ENCODE assay signal across 1 cellular context in the genomic region with DNA sequence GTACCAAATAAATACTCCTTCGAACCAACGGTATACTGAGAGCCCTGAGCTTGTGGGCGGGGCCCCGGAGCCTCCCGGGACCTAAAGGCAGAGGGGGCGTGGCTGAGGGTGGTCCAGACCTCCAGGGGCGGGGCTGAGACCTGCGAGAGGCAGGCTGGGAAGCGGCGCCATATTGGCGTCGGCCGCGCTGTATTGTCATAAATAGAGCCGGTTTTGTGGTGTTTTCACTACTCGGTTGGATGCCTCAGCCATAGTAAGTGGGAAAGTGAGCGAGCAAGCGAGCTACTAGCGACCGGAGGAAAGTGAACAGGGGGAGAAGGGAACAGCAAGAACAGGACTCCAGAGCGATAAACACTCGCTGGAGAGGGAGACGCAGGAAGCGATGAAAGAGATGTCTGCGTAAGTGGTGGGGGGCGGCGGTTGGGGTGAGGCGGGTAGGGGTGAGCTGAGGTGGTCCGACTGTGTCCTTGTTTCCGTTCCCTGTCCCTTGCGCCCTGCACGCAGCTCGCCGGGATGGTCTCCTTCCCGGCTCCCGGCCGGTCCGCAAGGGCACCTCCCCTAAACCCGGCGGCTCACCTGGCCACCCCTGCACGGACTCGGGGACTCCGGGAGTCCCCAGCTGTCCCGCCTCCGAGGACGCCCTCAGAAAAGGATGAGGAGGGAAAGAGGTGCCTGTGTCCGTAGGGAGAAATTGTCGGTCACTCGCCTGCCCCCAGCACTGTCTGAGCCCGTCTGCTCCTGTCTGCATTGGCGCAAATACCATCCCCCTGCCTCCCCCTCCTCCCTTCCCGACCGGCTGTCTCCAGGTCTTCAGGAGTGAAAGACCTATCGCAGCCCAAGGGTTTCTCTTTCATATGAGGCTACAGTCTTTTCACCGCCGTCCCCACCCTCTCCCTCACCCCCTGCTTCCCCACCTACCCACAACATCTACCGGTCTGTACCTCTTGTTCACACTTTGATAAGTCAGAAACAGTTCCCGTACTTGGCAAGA.
A peak's percentile ranks its signal among the peaks of the same experiment; 100 is the strongest.
TF ChIP-seq lines count a peak whose summit lies in the region.

A gene (plus strand): TSS at position 172 of the 991 bp plus-strand sequence. CDS start 211 bp downstream, at position 383.

TF ChIP-seq in HepG2, 621 proteins besides CTCF, POLR2A, EP300 and RAD21 (continued from another document and continues in another):
- TF ChIP-seq, protein P1, sequence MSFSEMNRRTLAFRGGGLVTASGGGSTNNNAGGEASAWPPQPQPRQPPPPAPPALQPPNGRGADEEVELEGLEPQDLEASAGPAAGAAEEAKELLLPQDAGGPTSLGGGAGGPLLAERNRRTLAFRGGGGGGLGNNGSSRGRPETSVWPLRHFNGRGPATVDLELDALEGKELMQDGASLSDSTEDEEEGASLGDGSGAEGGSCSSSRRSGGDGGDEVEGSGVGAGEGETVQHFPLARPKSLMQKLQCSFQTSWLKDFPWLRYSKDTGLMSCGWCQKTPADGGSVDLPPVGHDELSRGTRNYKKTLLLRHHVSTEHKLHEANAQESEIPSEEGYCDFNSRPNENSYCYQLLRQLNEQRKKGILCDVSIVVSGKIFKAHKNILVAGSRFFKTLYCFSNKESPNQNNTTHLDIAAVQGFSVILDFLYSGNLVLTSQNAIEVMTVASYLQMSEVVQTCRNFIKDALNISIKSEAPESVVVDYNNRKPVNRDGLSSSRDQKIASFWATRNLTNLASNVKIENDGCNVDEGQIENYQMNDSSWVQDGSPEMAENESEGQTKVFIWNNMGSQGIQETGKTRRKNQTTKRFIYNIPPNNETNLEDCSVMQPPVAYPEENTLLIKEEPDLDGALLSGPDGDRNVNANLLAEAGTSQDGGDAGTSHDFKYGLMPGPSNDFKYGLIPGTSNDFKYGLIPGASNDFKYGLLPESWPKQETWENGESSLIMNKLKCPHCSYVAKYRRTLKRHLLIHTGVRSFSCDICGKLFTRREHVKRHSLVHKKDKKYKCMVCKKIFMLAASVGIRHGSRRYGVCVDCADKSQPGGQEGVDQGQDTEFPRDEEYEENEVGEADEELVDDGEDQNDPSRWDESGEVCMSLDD (CRISPR knock-in tag; IDR thresholded peaks at IDR 0.05; ENCODE audit: borderline replicate concordance), result no peak
- TF ChIP-seq RAD51 (IDR thresholded peaks at IDR 0.05; ENCODE audit: borderline replicate concordance), result no peak
- no peak for TF ChIP-seq NFIC (IDR thresholded peaks at IDR 0.05; ENCODE audit: low read length)
- peak; percentile 59 for TF ChIP-seq ZEB1 (IDR thresholded peaks at IDR 0.05; ENCODE audit: insufficient replicate concordance, low read depth)
- no peak for TF ChIP-seq NR2F2 (IDR thresholded peaks at IDR 0.05; ENCODE audit: borderline replicate concordance, low read depth)
- no peak for TF ChIP-seq ZBTB8A (CRISPR knock-in tag; IDR thresholded peaks at IDR 0.05; ENCODE audit: borderline replicate concordance, low read depth)
- TF ChIP-seq, protein P2, sequence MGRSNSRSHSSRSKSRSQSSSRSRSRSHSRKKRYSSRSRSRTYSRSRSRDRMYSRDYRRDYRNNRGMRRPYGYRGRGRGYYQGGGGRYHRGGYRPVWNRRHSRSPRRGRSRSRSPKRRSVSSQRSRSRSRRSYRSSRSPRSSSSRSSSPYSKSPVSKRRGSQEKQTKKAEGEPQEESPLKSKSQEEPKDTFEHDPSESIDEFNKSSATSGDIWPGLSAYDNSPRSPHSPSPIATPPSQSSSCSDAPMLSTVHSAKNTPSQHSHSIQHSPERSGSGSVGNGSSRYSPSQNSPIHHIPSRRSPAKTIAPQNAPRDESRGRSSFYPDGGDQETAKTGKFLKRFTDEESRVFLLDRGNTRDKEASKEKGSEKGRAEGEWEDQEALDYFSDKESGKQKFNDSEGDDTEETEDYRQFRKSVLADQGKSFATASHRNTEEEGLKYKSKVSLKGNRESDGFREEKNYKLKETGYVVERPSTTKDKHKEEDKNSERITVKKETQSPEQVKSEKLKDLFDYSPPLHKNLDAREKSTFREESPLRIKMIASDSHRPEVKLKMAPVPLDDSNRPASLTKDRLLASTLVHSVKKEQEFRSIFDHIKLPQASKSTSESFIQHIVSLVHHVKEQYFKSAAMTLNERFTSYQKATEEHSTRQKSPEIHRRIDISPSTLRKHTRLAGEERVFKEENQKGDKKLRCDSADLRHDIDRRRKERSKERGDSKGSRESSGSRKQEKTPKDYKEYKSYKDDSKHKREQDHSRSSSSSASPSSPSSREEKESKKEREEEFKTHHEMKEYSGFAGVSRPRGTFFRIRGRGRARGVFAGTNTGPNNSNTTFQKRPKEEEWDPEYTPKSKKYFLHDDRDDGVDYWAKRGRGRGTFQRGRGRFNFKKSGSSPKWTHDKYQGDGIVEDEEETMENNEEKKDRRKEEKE (IDR thresholded peaks at IDR 0.05), result no peak
- peak; percentile 94 for TF ChIP-seq ASH2L (IDR thresholded peaks at IDR 0.05; ENCODE audit: insufficient read length, low read depth, low read length)
- no peak for TF ChIP-seq SMARCC2 (IDR thresholded peaks at IDR 0.05)
- no peak for TF ChIP-seq SUZ12 (IDR thresholded peaks at IDR 0.05; ENCODE audit: low read depth, low read length)
- no peak for TF ChIP-seq KAT2B (IDR thresholded peaks at IDR 0.05; ENCODE audit: borderline replicate concordance, low read depth, low read length)
- TF ChIP-seq ZNF501 (CRISPR knock-in tag; IDR thresholded peaks at IDR 0.05), result peak; percentile 43; the same call in 1 of the 2 replicates
- TF ChIP-seq ZNF780A (CRISPR knock-in tag; IDR thresholded peaks at IDR 0.05), result 0 out of 2 replicates have a peak, but pooled peaks have one; percentile 57
- TF ChIP-seq TP53 (CRISPR knock-in tag; conservative IDR thresholded peaks at IDR 0.05), result 0 out of 2 replicates have a peak, but pooled peaks have one; percentile 11
- TF ChIP-seq, protein P3, sequence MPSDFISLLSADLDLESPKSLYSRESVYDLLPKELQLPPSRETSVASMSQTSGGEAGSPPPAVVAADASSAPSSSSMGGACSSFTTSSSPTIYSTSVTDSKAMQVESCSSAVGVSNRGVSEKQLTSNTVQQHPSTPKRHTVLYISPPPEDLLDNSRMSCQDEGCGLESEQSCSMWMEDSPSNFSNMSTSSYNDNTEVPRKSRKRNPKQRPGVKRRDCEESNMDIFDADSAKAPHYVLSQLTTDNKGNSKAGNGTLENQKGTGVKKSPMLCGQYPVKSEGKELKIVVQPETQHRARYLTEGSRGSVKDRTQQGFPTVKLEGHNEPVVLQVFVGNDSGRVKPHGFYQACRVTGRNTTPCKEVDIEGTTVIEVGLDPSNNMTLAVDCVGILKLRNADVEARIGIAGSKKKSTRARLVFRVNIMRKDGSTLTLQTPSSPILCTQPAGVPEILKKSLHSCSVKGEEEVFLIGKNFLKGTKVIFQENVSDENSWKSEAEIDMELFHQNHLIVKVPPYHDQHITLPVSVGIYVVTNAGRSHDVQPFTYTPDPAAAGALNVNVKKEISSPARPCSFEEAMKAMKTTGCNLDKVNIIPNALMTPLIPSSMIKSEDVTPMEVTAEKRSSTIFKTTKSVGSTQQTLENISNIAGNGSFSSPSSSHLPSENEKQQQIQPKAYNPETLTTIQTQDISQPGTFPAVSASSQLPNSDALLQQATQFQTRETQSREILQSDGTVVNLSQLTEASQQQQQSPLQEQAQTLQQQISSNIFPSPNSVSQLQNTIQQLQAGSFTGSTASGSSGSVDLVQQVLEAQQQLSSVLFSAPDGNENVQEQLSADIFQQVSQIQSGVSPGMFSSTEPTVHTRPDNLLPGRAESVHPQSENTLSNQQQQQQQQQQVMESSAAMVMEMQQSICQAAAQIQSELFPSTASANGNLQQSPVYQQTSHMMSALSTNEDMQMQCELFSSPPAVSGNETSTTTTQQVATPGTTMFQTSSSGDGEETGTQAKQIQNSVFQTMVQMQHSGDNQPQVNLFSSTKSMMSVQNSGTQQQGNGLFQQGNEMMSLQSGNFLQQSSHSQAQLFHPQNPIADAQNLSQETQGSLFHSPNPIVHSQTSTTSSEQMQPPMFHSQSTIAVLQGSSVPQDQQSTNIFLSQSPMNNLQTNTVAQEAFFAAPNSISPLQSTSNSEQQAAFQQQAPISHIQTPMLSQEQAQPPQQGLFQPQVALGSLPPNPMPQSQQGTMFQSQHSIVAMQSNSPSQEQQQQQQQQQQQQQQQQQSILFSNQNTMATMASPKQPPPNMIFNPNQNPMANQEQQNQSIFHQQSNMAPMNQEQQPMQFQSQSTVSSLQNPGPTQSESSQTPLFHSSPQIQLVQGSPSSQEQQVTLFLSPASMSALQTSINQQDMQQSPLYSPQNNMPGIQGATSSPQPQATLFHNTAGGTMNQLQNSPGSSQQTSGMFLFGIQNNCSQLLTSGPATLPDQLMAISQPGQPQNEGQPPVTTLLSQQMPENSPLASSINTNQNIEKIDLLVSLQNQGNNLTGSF (CRISPR knock-in tag; IDR thresholded peaks at IDR 0.05), result no peak
- no peak for TF ChIP-seq ZNF383 (CRISPR knock-in tag; IDR thresholded peaks at IDR 0.05; ENCODE audit: borderline replicate concordance)
- TF ChIP-seq ZNF253 (CRISPR knock-in tag; IDR thresholded peaks at IDR 0.05; ENCODE audit: borderline replicate concordance), result no peak
- TF ChIP-seq TBP (CRISPR knock-in tag; IDR thresholded peaks at IDR 0.05), result no peak
- TF ChIP-seq DNMT3B (CRISPR knock-in tag; conservative IDR thresholded peaks at IDR 0.05), result peak; percentile 52; the same call in 1 of the 2 replicates
- TF ChIP-seq, protein P4, sequence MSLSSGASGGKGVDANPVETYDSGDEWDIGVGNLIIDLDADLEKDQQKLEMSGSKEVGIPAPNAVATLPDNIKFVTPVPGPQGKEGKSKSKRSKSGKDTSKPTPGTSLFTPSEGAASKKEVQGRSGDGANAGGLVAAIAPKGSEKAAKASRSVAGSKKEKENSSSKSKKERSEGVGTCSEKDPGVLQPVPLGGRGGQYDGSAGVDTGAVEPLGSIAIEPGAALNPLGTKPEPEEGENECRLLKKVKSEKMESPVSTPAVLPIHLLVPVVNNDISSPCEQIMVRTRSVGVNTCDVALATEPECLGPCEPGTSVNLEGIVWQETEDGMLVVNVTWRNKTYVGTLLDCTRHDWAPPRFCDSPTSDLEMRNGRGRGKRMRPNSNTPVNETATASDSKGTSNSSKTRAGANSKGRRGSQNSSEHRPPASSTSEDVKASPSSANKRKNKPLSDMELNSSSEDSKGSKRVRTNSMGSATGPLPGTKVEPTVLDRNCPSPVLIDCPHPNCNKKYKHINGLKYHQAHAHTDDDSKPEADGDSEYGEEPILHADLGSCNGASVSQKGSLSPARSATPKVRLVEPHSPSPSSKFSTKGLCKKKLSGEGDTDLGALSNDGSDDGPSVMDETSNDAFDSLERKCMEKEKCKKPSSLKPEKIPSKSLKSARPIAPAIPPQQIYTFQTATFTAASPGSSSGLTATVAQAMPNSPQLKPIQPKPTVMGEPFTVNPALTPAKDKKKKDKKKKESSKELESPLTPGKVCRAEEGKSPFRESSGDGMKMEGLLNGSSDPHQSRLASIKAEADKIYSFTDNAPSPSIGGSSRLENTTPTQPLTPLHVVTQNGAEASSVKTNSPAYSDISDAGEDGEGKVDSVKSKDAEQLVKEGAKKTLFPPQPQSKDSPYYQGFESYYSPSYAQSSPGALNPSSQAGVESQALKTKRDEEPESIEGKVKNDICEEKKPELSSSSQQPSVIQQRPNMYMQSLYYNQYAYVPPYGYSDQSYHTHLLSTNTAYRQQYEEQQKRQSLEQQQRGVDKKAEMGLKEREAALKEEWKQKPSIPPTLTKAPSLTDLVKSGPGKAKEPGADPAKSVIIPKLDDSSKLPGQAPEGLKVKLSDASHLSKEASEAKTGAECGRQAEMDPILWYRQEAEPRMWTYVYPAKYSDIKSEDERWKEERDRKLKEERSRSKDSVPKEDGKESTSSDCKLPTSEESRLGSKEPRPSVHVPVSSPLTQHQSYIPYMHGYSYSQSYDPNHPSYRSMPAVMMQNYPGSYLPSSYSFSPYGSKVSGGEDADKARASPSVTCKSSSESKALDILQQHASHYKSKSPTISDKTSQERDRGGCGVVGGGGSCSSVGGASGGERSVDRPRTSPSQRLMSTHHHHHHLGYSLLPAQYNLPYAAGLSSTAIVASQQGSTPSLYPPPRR (CRISPR knock-in tag; IDR thresholded peaks at IDR 0.05; ENCODE audit: borderline replicate concordance), result no peak
- 0 out of 2 replicates have a peak, but pooled peaks have one; percentile 71 for TF ChIP-seq ZNF160 (CRISPR knock-in tag; IDR thresholded peaks at IDR 0.05)
- no peak for TF ChIP-seq EED (CRISPR knock-in tag; IDR thresholded peaks at IDR 0.05)
- no peak for TF ChIP-seq ZSCAN29 (CRISPR knock-in tag; conservative IDR thresholded peaks at IDR 0.05)
- no peak for TF ChIP-seq RFX3 (CRISPR knock-in tag; IDR thresholded peaks at IDR 0.05)
- TF ChIP-seq ZFP37 (CRISPR knock-in tag; IDR thresholded peaks at IDR 0.05; ENCODE audit: borderline replicate concordance), result no peak
- TF ChIP-seq TAF15 (IDR thresholded peaks at IDR 0.05; ENCODE audit: low read depth, low read length, poor library complexity, severe bottlenecking), result no peak
- TF ChIP-seq ZNF292 (CRISPR knock-in tag; IDR thresholded peaks at IDR 0.05; ENCODE audit: borderline replicate concordance, low read depth), result peak; percentile 91; the same call in 1 of the 2 replicates
- TF ChIP-seq, protein P5, sequence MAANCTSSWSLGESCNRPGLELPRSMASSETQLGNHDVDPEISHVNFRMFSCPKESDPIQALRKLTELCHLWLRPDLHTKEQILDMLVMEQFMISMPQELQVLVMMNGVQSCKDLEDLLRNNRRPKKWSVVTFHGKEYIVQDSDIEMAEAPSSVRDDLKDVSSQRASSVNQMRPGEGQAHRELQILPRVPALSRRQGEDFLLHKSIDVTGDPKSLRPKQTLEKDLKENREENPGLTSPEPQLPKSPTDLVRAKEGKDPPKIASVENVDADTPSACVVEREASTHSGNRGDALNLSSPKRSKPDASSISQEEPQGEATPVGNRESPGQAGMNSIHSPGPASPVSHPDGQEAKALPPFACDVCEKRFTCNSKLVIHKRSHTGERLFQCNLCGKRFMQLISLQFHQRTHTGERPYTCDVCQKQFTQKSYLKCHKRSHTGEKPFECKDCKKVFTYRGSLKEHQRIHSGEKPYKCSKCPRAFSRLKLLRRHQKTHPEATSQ (CRISPR knock-in tag; IDR thresholded peaks at IDR 0.05; ENCODE audit: borderline replicate concordance), result peak; percentile 69; the same call in 1 of the 2 replicates
- TF ChIP-seq, protein P6, sequence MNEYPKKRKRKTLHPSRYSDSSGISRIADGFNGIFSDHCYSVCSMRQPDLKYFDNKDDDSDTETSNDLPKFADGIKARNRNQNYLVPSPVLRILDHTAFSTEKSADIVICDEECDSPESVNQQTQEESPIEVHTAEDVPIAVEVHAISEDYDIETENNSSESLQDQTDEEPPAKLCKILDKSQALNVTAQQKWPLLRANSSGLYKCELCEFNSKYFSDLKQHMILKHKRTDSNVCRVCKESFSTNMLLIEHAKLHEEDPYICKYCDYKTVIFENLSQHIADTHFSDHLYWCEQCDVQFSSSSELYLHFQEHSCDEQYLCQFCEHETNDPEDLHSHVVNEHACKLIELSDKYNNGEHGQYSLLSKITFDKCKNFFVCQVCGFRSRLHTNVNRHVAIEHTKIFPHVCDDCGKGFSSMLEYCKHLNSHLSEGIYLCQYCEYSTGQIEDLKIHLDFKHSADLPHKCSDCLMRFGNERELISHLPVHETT (CRISPR knock-in tag; conservative IDR thresholded peaks at IDR 0.05), result no peak
- peak; percentile 30; the same call in 1 of the 2 replicates for TF ChIP-seq ZBTB38 (CRISPR knock-in tag; IDR thresholded peaks at IDR 0.05)
- TF ChIP-seq ZNF841 (CRISPR knock-in tag; IDR thresholded peaks at IDR 0.05; ENCODE audit: borderline replicate concordance), result no peak
